In genomic region chr4:55346851-55347255, GRCh38 we compare ENCODE assay signal across 8 cellular contexts. TPM values are rescaled to one million over a fixed set of nuclear protein-coding genes. Genes with fewer than 3 reads are reported as not detected.
DNase-seq lines count a peak whose midpoint lies in the region; ATAC-seq and TF ChIP-seq lines count a peak whose summit lies in the region.

No MANE protein-coding gene starts in this region.

- peak overlapping the region; percentile 82 for H3K9ac ChIP-seq in trophoblast cell (ENCODE audit: low read length)

- peak overlapping the region; percentile 35 for H2BK120ac ChIP-seq in trophoblast cell (ENCODE audit: insufficient read depth, low read length, poor library complexity)

- H2AFZ ChIP-seq in PC-9 (peak overlapping the region; percentile 87), trophoblast cell (ENCODE audit: insufficient read depth, low read length, poor library complexity) (peak overlapping the region; percentile 95)

- peak overlapping the region; percentile 66 for H3K14ac ChIP-seq in trophoblast cell (ENCODE audit: low read length)

- H3K36me3 ChIP-seq in PC-9 (ENCODE audit: low read depth) (no peaks in the 10 kb centered on the region), esophagus squamous epithelium (no peaks in the 10 kb centered on the region), trophoblast cell (ENCODE audit: control insufficient read depth in 1 of 2, insufficient read depth in 2 of 2, low read length in 2 of 2) (no peaks in the 10 kb centered on the region)

- ATAC-seq in GM19395 (IDR thresholded peaks at IDR 0.05; ENCODE audit: unreplicated experiment) (peak; percentile 8), GM19467 (IDR thresholded peaks at IDR 0.05; ENCODE audit: unreplicated experiment) (no peak)

- POLR2A ChIA-PET in PC-9 (lab: Charles Lee; ENCODE audit: unreplicated experiment) = interaction anchor here (0.6 kb wide), 1 partner anchor 668 kb away, joined by 32 read pairs; no protein-coding TSS in a partner anchor

- CTCF ChIA-PET in PC-9 (lab: Charles Lee) = interaction anchor here (0.5 to 1.5 kb wide), 4 partner anchors 49 to 1617 kb away, joined by 3 to 6 read pairs (median 5); partner anchors contain the start of gene TMEM165

- H3F3A ChIP-seq in PC-9 (ENCODE audit: insufficient read depth, low read depth) = no peaks in the 10 kb centered on the region

- peak overlapping the region; percentile 24 for H3K4ac ChIP-seq in trophoblast cell (ENCODE audit: low read depth, low read length)

- no peaks in the 10 kb centered on the region for H4K20me1 ChIP-seq in PC-9 (ENCODE audit: insufficient read depth)

- no peak overlapping the region for H2AK5ac ChIP-seq in trophoblast cell (ENCODE audit: low read length)

- peak overlapping the region; percentile 64; the same call in 1 of the 2 replicates for H3K4me3 ChIP-seq in PC-9
- peak overlapping the region; percentile 67 to 83 (median 80) for H3K4me3 ChIP-seq in esophagus squamous epithelium
- H3K4me3 ChIP-seq in trophoblast cell (ENCODE audit: low read depth, low read length) = peak overlapping the region; percentile 83

- H3K9me3 ChIP-seq in PC-9 (ENCODE audit: insufficient read depth, low read depth) (no peaks in the 10 kb centered on the region), esophagus squamous epithelium (no peaks in the 10 kb centered on the region), trophoblast cell (ENCODE audit: insufficient read depth, low read depth, low read length) (no peaks in the 10 kb centered on the region)

- H3K79me1 ChIP-seq in trophoblast cell (ENCODE audit: low read length) = peaks cover 6% of the 10 kb centered on the region

- H3K27ac ChIP-seq in PC-9 = peak overlapping the region; percentile 58
- H3K27ac ChIP-seq in esophagus squamous epithelium = peak overlapping the region; percentile 93 to 97 (median 95)
- no peak overlapping the region for H3K27ac ChIP-seq in trophoblast cell (ENCODE audit: low read depth, low read length)

- no peak overlapping the region for H2BK12ac ChIP-seq in trophoblast cell (ENCODE audit: low read length)

- peak overlapping the region; percentile 8 for H3K23ac ChIP-seq in trophoblast cell (ENCODE audit: low read length)

- H4K8ac ChIP-seq in trophoblast cell (ENCODE audit: low read depth, low read length) = peak overlapping the region; percentile 95

- WGBS in esophagus squamous epithelium, 2 donors = 8 to 34% methylated on average over 8 to 9 of the region's 16 CpGs
- WGBS in trophoblast cell (ENCODE audit: extremely low coverage, insufficient coverage, insufficient read length) = no CpG with 5 or more reads among the region's 16 CpGs

- TF ChIP-seq CTCF in PC-9 (conservative IDR thresholded peaks at IDR 0.05) = no peak
- TF ChIP-seq CTCF in esophagus squamous epithelium (IDR thresholded peaks at IDR 0.05) = no peak

- H3K18ac ChIP-seq in trophoblast cell (ENCODE audit: low read length) = no peak overlapping the region

- H3K9me2 ChIP-seq in PC-9 (ENCODE audit: insufficient read depth) = no peaks in the 10 kb centered on the region

- H3K4me2 ChIP-seq in PC-9 = peak overlapping the region; percentile 78
- peak overlapping the region; percentile 96 for H3K4me2 ChIP-seq in trophoblast cell (ENCODE audit: low read length)

- H3K79me2 ChIP-seq in PC-9 (ENCODE audit: low read depth) (no peaks in the 10 kb centered on the region; the same call in 1 of the 2 replicates), trophoblast cell (ENCODE audit: control insufficient read depth, insufficient read depth, low read length, poor library complexity) (peaks cover 5% of the 10 kb centered on the region)

- H3K4me1 ChIP-seq in PC-9 (replicated peaks; ENCODE audit: insufficient read depth) (peaks cover 27% of the 10 kb centered on the region), esophagus squamous epithelium (peaks cover 18 to 46% (median 19%) of the 10 kb centered on the region in 3 donors), trophoblast cell (ENCODE audit: control insufficient read depth in 1 of 2, insufficient read depth in 2 of 2, low read length in 2 of 2) (peaks cover 4 to 7% of the 10 kb centered on the region in 2 experiments)

- TF ChIP-seq POLR2A in esophagus squamous epithelium (IDR thresholded peaks at IDR 0.05) = no peak

- no peak overlapping the region for H2BK5ac ChIP-seq in trophoblast cell (ENCODE audit: low read depth, low read length, poor library complexity)

- BruUV-seq in PC-9 (replicated peaks; lab: Mats Ljungman, UMichigan) = no TSS peak

- H4K12ac ChIP-seq in trophoblast cell (ENCODE audit: low read depth, low read length) = no peak overlapping the region

- no peak overlapping the region for H4K91ac ChIP-seq in trophoblast cell (ENCODE audit: low read depth, low read length)

- intact Hi-C loops in PC-9 (cut with micrococcal nuclease; ENCODE audit: unreplicated experiment) = loop anchor here (1.0 to 10.0 kb wide), 3 partner anchors 51 to 198 kb away; partner anchors contain the start of gene CLOCK
- intact Hi-C loops in esophagus squamous epithelium (cut with DNase I) = loop anchor here (5.0 to 10.0 kb wide), 3 partner anchors 50 to 200 kb away; partner anchors contain the start of genes CLOCK and TMEM165

- DNase-seq in PC-9 = no peak
- DNase-seq in esophagus squamous epithelium (lab: John Stamatoyannopoulos, UW) = no peak
- DNase-seq in trophoblast cell = no peak
- no peak for DNase-seq in SHP77 treated with DMSO at 0.1 percent for 48 hours (lab: John Stamatoyannopoulos, UW)
- no peak for DNase-seq in retina
- DNase-seq in dedifferentiated amniotic fluid mesenchymal stem cell (ENCODE audit: extremely low spot score) = no peak

- no peaks in the 10 kb centered on the region for H3K27me3 ChIP-seq in PC-9 (ENCODE audit: insufficient read depth, low read depth)
- no peaks in the 10 kb centered on the region for H3K27me3 ChIP-seq in esophagus squamous epithelium
- no peaks in the 10 kb centered on the region for H3K27me3 ChIP-seq in trophoblast cell (ENCODE audit: insufficient read depth, low read length)

RNA-seq across cellular contexts. Expression of gene SRD5A3, which starts 0.8 kb away (rescaled TPM):
- total RNA-seq in PC-9 (2021) = 7.3 and 9.9 TPM in 2 replicates
- total RNA-seq in esophagus squamous epithelium = 10 to 100 TPM in 3 of 4 donors, 1 to 10 TPM in 1; 9.9 to 28.1 (median 18.4) TPM
- polyA plus RNA-seq in trophoblast cell (2013) = 11.9 and 12.1 TPM in 2 replicates

RNA-seq across cellular contexts. Expression of gene TMEM165, which starts 48.9 kb away (rescaled TPM):
- total RNA-seq in PC-9 (2021) = 61.4 and 61.8 TPM in 2 replicates
- 100 to 1,000 TPM; 136 to 276 (median 179) TPM for total RNA-seq in esophagus squamous epithelium
- 51.4 and 53.4 TPM in 2 replicates for polyA plus RNA-seq in trophoblast cell (2013)
